In genomic region chr10:70324341-70324861, GRCh38 we compare ENCODE assay signal across 12 cellular contexts. TPM values are rescaled to one million over a fixed set of nuclear protein-coding genes. Genes with fewer than 3 reads are reported as not detected.
DNase-seq lines count a peak whose midpoint lies in the region; ATAC-seq and TF ChIP-seq lines count a peak whose summit lies in the region.
"Had no signal": no experiment of that assay in that cellular context is flagged by ENCODE, and none has a peak within 500 bp of the region (broad histone marks: within the 10 kb centered on the region; RNA-seq: fewer than 3 reads in every experiment).

No MANE protein-coding gene starts in this region.

- H3K27ac Mint-ChIP-seq in stimulated activated effector memory CD8-positive, alpha-beta T cell treated with anti-CD3 and anti-CD28 coated beads, Interleukin-12 subunit alpha, Interleukin-12 subunit beta, amount 100 ng/mL, for 72 hours, result peak overlapping the region; percentile 96

- ATAC-seq in HG03354 (IDR thresholded peaks at IDR 0.05; ENCODE audit: poor library complexity, severe bottlenecking, unreplicated experiment) (peak; percentile 69), heart left ventricle (peak; percentile 48 to 76 (median 56))
- peak; percentile 50 for ATAC-seq in stimulated activated effector memory CD8-positive, alpha-beta T cell treated with anti-CD3 and anti-CD28 coated beads, Interleukin-12 subunit alpha, Interleukin-12 subunit beta, amount 100 ng/mL, for 72 hours

- H3K4me1 Mint-ChIP-seq in stimulated activated effector memory CD8-positive, alpha-beta T cell treated with anti-CD3 and anti-CD28 coated beads, Interleukin-12 subunit alpha, Interleukin-12 subunit beta, amount 100 ng/mL, for 72 hours, result peaks cover 23% of the 10 kb centered on the region

- no peaks in the 10 kb centered on the region for H3K9me3 ChIP-seq in heart left ventricle
- H3K9me3 ChIP-seq: upper lobe of left lung had no signal

- peak overlapping the region in 11 of 12 donors; percentile 17 to 80 (median 39) for H3K27ac ChIP-seq in heart left ventricle
- H3K27ac ChIP-seq: 22Rv1 had no signal

- TF ChIP-seq POLR2A in heart left ventricle (IDR thresholded peaks at IDR 0.05), result no peak

- H3K4me3 ChIP-seq in heart left ventricle, result no peak overlapping the region
- H3K4me3 ChIP-seq: upper lobe of left lung had no signal

- no peaks in the 10 kb centered on the region for H3K9me3 Mint-ChIP-seq in stimulated activated effector memory CD8-positive, alpha-beta T cell treated with anti-CD3 and anti-CD28 coated beads, Interleukin-12 subunit alpha, Interleukin-12 subunit beta, amount 100 ng/mL, for 72 hours

- no peak overlapping the region for H3K4me3 Mint-ChIP-seq in stimulated activated effector memory CD8-positive, alpha-beta T cell treated with anti-CD3 and anti-CD28 coated beads, Interleukin-12 subunit alpha, Interleukin-12 subunit beta, amount 100 ng/mL, for 72 hours

- peaks cover 0 to 3% (median 0%) of the 10 kb centered on the region in 9 donors for H3K36me3 ChIP-seq in heart left ventricle
- H3K36me3 ChIP-seq: upper lobe of left lung had no signal

- peak; percentile 43 for DNase-seq in DMS53 (lab: John Stamatoyannopoulos, UW)
- DNase-seq in DMS53 treated with DMSO at 0.1 percent for 48 hours (lab: John Stamatoyannopoulos, UW; ENCODE audit: unreplicated experiment), result no peak
- DNase-seq in heart left ventricle, result peak in 3 of 5 donors; percentile 50 to 72 (median 52)
- peak in 1 of 2 donors; percentile 62 for DNase-seq in stimulated activated effector memory CD8-positive, alpha-beta T cell treated with anti-CD3 and anti-CD28 coated beads, Interleukin-12 subunit alpha, Interleukin-12 subunit beta, amount 100 ng/mL, for 72 hours (ENCODE audit: low spot score in 2 of 2)
- no peak for DNase-seq in NCI-H1105 treated with DMSO at 0.1 percent for 48 hours (lab: John Stamatoyannopoulos, UW)
- DNase-seq in stimulated activated CD4-positive, alpha-beta T cell treated with anti-CD3 and anti-CD28 coated beads, Interleukin-4, amount 100 ng/mL, for 4 hours, result no peak
- no peak for DNase-seq in UCSD-AML1 (lab: John Stamatoyannopoulos, UW; ENCODE audit: unreplicated experiment)
- DNase-seq: KBM-7 had no signal

- H3K27me3 ChIP-seq in heart left ventricle, result peaks cover 0 to 13% (median 0%) of the 10 kb centered on the region in 9 donors
- H3K27me3 ChIP-seq: upper lobe of left lung had no signal

- intact Hi-C loops in heart left ventricle (cut with DNase I), result loop anchor here in 1 of 10 donors (10.0 kb wide), 1 partner anchor 50 kb away; no protein-coding TSS in a partner anchor

- H3K4me1 ChIP-seq in heart left ventricle, result peaks cover 0 to 52% (median 22%) of the 10 kb centered on the region in 12 donors

- no peak for TF ChIP-seq CTCF in heart left ventricle (IDR thresholded peaks at IDR 0.05)

- no peaks in the 10 kb centered on the region for H3K36me3 Mint-ChIP-seq in stimulated activated effector memory CD8-positive, alpha-beta T cell treated with anti-CD3 and anti-CD28 coated beads, Interleukin-12 subunit alpha, Interleukin-12 subunit beta, amount 100 ng/mL, for 72 hours

- 38 to 58% (median 48%) methylated on average over 8 to 11 of the region's 11 CpGs for WGBS in heart left ventricle, 4 donors

RNA-seq across cellular contexts. Expression of gene NPFFR1, which starts 40.6 kb away (rescaled TPM):
- under 1 TPM in 1 of 9 donors, not detected in 8; 0.52 TPM for total RNA-seq in heart left ventricle
- polyA plus RNA-seq in heart left ventricle, result not detected
- total RNA-seq: fibroblast of villous mesenchyme had no signal

RNA-seq across cellular contexts. Expression of gene LRRC20, which starts 58.0 kb away (rescaled TPM):
- total RNA-seq in heart left ventricle, result 10 to 100 TPM; 32.7 to 92.2 (median 60.2) TPM
- polyA plus RNA-seq in heart left ventricle, result 10 to 100 TPM; 24.8 to 28.4 TPM

Comparison
In these comparisons a context has a peak if more than half of its experiments do, and no peak if none do; other contexts are left out.
1. DNase-seq: peak in DMS53 (single experiment) and heart left ventricle (3 of 5); none in DMS53 treated with DMSO at 0.1 percent for 48 hours (single experiment), NCI-H1105 treated with DMSO at 0.1 percent for 48 hours (single experiment), stimulated activated CD4-positive, alpha-beta T cell treated with anti-CD3 and anti-CD28 coated beads, Interleukin-4, amount 100 ng/mL, for 4 hours (0 of 2) and UCSD-AML1 (single experiment).
2. Peak in every context shown above with its lines, with median percentiles within 50 percentile points of each other: ATAC-seq.